8 cellular contexts compared by ENCODE assay signal in the genomic region with DNA sequence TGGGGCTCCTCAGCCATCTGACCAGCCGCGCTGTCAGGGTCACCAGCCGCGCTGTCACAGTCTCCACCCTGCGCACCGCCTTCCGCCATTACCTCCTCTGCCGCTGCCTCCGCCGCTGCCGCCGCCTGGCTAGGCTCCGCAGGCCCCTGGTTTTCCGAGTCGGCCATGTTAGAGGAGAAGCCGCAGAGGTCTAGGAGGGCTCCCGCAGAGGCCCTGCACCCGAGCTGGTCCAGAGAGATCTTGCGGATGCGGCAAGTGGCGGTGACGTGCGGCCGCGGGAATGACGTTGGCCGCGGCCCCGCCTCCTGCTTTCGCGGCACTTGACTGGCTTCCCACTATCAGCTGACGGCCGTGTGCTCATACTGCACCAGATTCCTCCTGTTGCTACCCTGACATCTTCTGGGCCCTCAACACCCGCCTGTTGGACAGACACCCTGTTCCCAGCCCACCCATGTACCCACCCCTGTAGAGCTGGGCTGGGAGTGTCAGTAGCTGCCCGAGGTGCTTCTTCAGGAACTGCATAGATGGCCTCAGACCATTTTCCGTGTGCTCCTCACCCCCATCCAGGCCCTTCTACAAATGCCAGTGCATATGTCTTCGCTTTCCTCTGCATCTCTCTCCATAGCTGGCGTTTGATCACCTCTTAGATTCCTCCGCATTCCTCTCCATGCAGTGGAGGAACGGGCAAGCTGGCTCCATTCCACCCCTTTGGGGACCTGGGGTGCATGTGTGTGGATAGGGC. TPM values are rescaled to one million over a fixed set of nuclear protein-coding genes. Genes with fewer than 3 reads are reported as not detected.
DNase-seq lines count a peak whose midpoint lies in the region; ATAC-seq and TF ChIP-seq lines count a peak whose summit lies in the region.

A gene with protein sequence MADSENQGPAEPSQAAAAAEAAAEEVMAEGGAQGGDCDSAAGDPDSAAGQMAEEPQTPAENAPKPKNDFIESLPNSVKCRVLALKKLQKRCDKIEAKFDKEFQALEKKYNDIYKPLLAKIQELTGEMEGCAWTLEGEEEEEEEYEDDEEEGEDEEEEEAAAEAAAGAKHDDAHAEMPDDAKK (minus strand): TSS at position 242 of the 742 bp plus-strand sequence. CDS start 75 bp downstream, at position 167.

- H3K4me1 Mint-ChIP-seq in dendritic cell treated with granulocyte-macrophage colony-stimulating factor and Interleukin-4, amounts not matched to agents 40 ng/mL and 50 ng/mL, for 4 days (ENCODE audit: low read depth): peaks cover 14% of the 10 kb centered on the region

- H3K36me3 Mint-ChIP-seq in dendritic cell treated with granulocyte-macrophage colony-stimulating factor and Interleukin-4, amounts not matched to agents 40 ng/mL and 50 ng/mL, for 4 days (ENCODE audit: low read depth): peaks cover 56% of the 10 kb centered on the region

- 57% methylated on average over 12 of the region's 40 CpGs for WGBS in right lobe of liver (ENCODE audit: insufficient coverage, low coverage, low lambda C conversion rate, missing lambda C conversion rate)

- H3K27ac Mint-ChIP-seq in dendritic cell treated with granulocyte-macrophage colony-stimulating factor and Interleukin-4, amounts not matched to agents 40 ng/mL and 50 ng/mL, for 4 days: peak within 1 kb of the TSS; percentile 70

- peak within 1 kb of the TSS; percentile 73 for H3K4me3 ChIP-seq in GM12864 (ENCODE audit: low read depth, low read length)
- H3K4me3 ChIP-seq in right lobe of liver: peak within 1 kb of the TSS; percentile 50 to 66 (median 55)

- no peaks in the 10 kb centered on the region for H3K27me3 Mint-ChIP-seq in dendritic cell treated with granulocyte-macrophage colony-stimulating factor and Interleukin-4, amounts not matched to agents 40 ng/mL and 50 ng/mL, for 4 days

- DNase-seq in GM12864 (ENCODE audit: low read depth) (peak; percentile 13), NCI-H1092 treated with DMSO at 0.1 percent for 48 hours (lab: John Stamatoyannopoulos, UW) (peak; percentile 66), right lobe of liver (peak; percentile 52 to 70 (median 65)), ACHN (no peak)
- DNase-seq in activated CD4-positive, alpha-beta T cell treated with anti-CD3 and anti-CD28 coated beads, Interleukin-2, amount 50 U/mL, for 1 hour: peak; percentile 69
- peak; percentile 54 to 55 for DNase-seq in stimulated activated CD4-positive, alpha-beta T cell treated with anti-CD3 and anti-CD28 coated beads, Interleukin-4, amount 100 ng/mL, for 4 hours

- in situ Hi-C loops in ACHN (cut with HindIII; ENCODE audit: low pct_ligation_motif_present, low pct_unique_long_range_greater_than_20kb, low sequenced_read_pairs): no loop called here

- peaks cover 6% of the 10 kb centered on the region for H3K9me3 Mint-ChIP-seq in dendritic cell treated with granulocyte-macrophage colony-stimulating factor and Interleukin-4, amounts not matched to agents 40 ng/mL and 50 ng/mL, for 4 days

- H3K4me1 ChIP-seq in right lobe of liver: no peaks in the 10 kb centered on the region

- no peaks in the 10 kb centered on the region for H3K27me3 ChIP-seq in right lobe of liver

- peak within 1 kb of the TSS; percentile 82 for H3K4me3 Mint-ChIP-seq in dendritic cell treated with granulocyte-macrophage colony-stimulating factor and Interleukin-4, amounts not matched to agents 40 ng/mL and 50 ng/mL, for 4 days

- TF ChIP-seq CTCF in GM12864 (IDR thresholded peaks at IDR 0.05; ENCODE audit: low read depth, low read length, missing control alignments): no peak
- no peak for TF ChIP-seq CTCF in right lobe of liver (IDR thresholded peaks at IDR 0.05)

- no peaks in the 10 kb centered on the region for H3K9me3 ChIP-seq in right lobe of liver

- no peaks in the 10 kb centered on the region for H3K36me3 ChIP-seq in right lobe of liver

- H3K27ac ChIP-seq in right lobe of liver: peak within 1 kb of the TSS in 2 of 3 donors; percentile 30 to 64

- peak; percentile 21 for TF ChIP-seq POLR2A in right lobe of liver (IDR thresholded peaks at IDR 0.05)

- intact Hi-C loops in dendritic cell treated with granulocyte-macrophage colony-stimulating factor and Interleukin-4, amounts not matched to agents 40 ng/mL and 50 ng/mL, for 4 days (cut with micrococcal nuclease): no loop called here
- intact Hi-C loops in right lobe of liver (cut with DNase I): no loop called here

- peak; percentile 98 for ATAC-seq in HG02588 (IDR thresholded peaks at IDR 0.05; ENCODE audit: unreplicated experiment)
- peak; percentile 85 to 95 (median 88) for ATAC-seq in right lobe of liver

RNA-seq across cellular contexts. Expression of the gene that starts here (rescaled TPM):
- 1 to 10 TPM; 1.8 to 5.7 (median 3.0) TPM for total RNA-seq in right lobe of liver
